Comparison of ENCODE assay signal across 8 cellular contexts in the genomic region with DNA sequence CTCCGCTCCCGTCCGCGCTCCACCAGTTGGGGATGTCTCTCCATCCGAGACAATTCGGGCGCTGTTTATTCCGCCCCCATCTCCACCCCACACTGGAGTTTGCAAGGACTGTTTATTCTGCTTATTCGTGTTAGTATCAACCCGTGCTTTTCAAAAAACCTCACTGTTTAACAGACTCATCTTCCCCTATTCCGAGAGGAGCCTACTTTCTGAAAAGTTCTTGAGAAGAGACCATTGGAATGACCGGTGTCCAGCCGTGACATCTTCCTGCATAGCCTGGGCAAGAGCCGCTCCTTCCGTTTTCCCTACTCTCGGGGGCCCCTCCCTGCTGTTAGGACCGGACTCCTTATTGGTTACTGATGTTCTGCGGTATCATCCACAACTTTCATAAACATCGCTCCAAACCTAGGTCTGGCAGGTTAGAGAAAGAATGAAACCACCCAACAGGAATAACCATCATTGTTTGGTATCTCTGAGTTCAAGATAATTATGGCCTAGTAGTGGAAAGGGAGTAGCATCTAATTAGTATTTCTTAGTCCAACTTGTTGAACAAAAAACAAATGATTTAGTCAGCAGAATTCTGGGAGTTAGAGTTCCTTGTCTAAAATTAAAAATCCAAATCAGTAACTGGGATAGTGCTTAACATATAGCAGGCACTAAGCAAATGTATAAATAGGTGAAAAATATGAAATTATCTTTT. TPM values are rescaled to one million over a fixed set of nuclear protein-coding genes. Genes with fewer than 3 reads are reported as not detected.
DNase-seq lines count a peak whose midpoint lies in the region; ATAC-seq and TF ChIP-seq lines count a peak whose summit lies in the region.

No MANE protein-coding gene starts in this region.

- H3K27ac ChIP-seq in endodermal cell (ENCODE audit: low read depth, low read length) (peak overlapping the region; percentile 78), lung (ENCODE audit: low read depth in 1 of 2, low read length in 1 of 2) (peak overlapping the region; percentile 99)

- peak overlapping the region; percentile 97 for H3K27ac Mint-ChIP-seq in activated CD4-positive, alpha-beta memory T cell treated with anti-CD3 and anti-CD28 coated beads for 36 hours
- H3K27ac Mint-ChIP-seq in endodermal cell = peak overlapping the region; percentile 99

- H3K4me1 ChIP-seq in endodermal cell (ENCODE audit: control insufficient read depth, insufficient read depth, low read length) (no peaks in the 10 kb centered on the region), lung (ENCODE audit: control insufficient read depth in 2 of 2, insufficient read depth in 2 of 2, low read length in 2 of 2) (peaks cover 4 to 8% of the 10 kb centered on the region in 2 donors)

- no peaks in the 10 kb centered on the region for H3K36me3 Mint-ChIP-seq in activated CD4-positive, alpha-beta memory T cell treated with anti-CD3 and anti-CD28 coated beads for 36 hours
- H3K36me3 Mint-ChIP-seq in endodermal cell (ENCODE audit: low read depth) = no peaks in the 10 kb centered on the region

- intact Hi-C loops in activated CD4-positive, alpha-beta memory T cell treated with anti-CD3 and anti-CD28 coated beads for 36 hours (cut with micrococcal nuclease) = loop anchor here (2.0 to 5.0 kb wide), 3 partner anchors 186 to 800 kb away; a partner anchor contains a TSS

- no peaks in the 10 kb centered on the region for H3K27me3 ChIP-seq in endodermal cell (ENCODE audit: control insufficient read depth, insufficient read depth, low read length, poor library complexity, severe bottlenecking)
- no peaks in the 10 kb centered on the region for H3K27me3 ChIP-seq in lung (ENCODE audit: control insufficient read depth, insufficient read depth)

- H3K9me3 Mint-ChIP-seq in activated CD4-positive, alpha-beta memory T cell treated with anti-CD3 and anti-CD28 coated beads for 36 hours = no peaks in the 10 kb centered on the region
- H3K9me3 Mint-ChIP-seq in endodermal cell = no peaks in the 10 kb centered on the region

- H3K9me3 ChIP-seq in endodermal cell (ENCODE audit: control insufficient read depth, low read length) (no peaks in the 10 kb centered on the region), lung (ENCODE audit: control insufficient read depth in 2 of 2, insufficient read depth in 1 of 2, low read length in 1 of 2) (no peaks in the 10 kb centered on the region)

- H3K4me3 ChIP-seq in AG09309 (ENCODE audit: control insufficient read depth, low read depth, low read length) (peak overlapping the region; percentile 86), endodermal cell (ENCODE audit: low read length) (peak overlapping the region; percentile 97), lung (peak overlapping the region; percentile 81)

- ATAC-seq in GM18517 (IDR thresholded peaks at IDR 0.05; ENCODE audit: unreplicated experiment) (peak; percentile 7), HG03196 (IDR thresholded peaks at IDR 0.05; ENCODE audit: unreplicated experiment) (peak; percentile 38), lung (ENCODE audit: insufficient read depth, low FRiP score) (peak; percentile 83)

- 0 to 1% methylated on average over 10 to 19 of the region's 19 CpGs for WGBS in endodermal cell (ENCODE audit: insufficient coverage in 1 of 2, insufficient read length in 1 of 2), 2 experiments
- WGBS in lung, 2 donors = 0 to 1% methylated on average over 16 to 19 of the region's 19 CpGs

- CTCF ChIA-PET in activated CD4-positive, alpha-beta memory T cell treated with anti-CD3 and anti-CD28 coated beads for 36 hours (lab: Charles Lee) = interaction anchor here (1.0 kb wide), 1 partner anchor 55 kb away, joined by 8 read pairs; a partner anchor contains a TSS

- TF ChIP-seq CTCF in AG09309 (IDR thresholded peaks at IDR 0.05; ENCODE audit: control insufficient read depth, insufficient read depth, low read depth, low read length, missing control alignments) (no peak), endodermal cell (conservative IDR thresholded peaks at IDR 0.05) (no peak), lung (IDR thresholded peaks at IDR 0.05; ENCODE audit: control extremely low read depth, extremely low read depth) (no peak)

- no peaks in the 10 kb centered on the region for H3K27me3 Mint-ChIP-seq in activated CD4-positive, alpha-beta memory T cell treated with anti-CD3 and anti-CD28 coated beads for 36 hours
- H3K27me3 Mint-ChIP-seq in endodermal cell (ENCODE audit: insufficient read depth) = peaks cover 3% of the 10 kb centered on the region

- POLR2A ChIA-PET in activated CD4-positive, alpha-beta memory T cell treated with anti-CD3 and anti-CD28 coated beads for 36 hours (lab: Charles Lee) = interaction anchor here (3.1 kb wide), 1 partner anchor 55 kb away, joined by 14 read pairs; a partner anchor contains a TSS

- peak overlapping the region; percentile 77 for H3K9ac ChIP-seq in endodermal cell (ENCODE audit: extremely low read depth, low read length, poor library complexity, severe bottlenecking)

- DNase-seq in AG09309 (ENCODE audit: low read depth) = peak; percentile 46
- peak; percentile 55 for DNase-seq in NCI-H510A (lab: John Stamatoyannopoulos, UW)
- peak; percentile 64 for DNase-seq in activated CD4-positive, alpha-beta memory T cell treated with anti-CD3 and anti-CD28 coated beads for 36 hours
- DNase-seq in endodermal cell = peak; percentile 88
- peak; percentile 82 for DNase-seq in lung (ENCODE audit: low spot score)
- peak; percentile 7 for DNase-seq in stimulated activated CD8-positive, alpha-beta memory T cell treated with anti-CD3 and anti-CD28 coated beads, Interleukin-12 subunit alpha, Interleukin-12 subunit beta, amount 100 ng/mL, for 24 hours (ENCODE audit: extremely low read depth)

- peaks cover 28% of the 10 kb centered on the region for H3K4me1 Mint-ChIP-seq in activated CD4-positive, alpha-beta memory T cell treated with anti-CD3 and anti-CD28 coated beads for 36 hours (ENCODE audit: low read depth)
- H3K4me1 Mint-ChIP-seq in endodermal cell = peaks cover 4% of the 10 kb centered on the region

- H3K36me3 ChIP-seq in endodermal cell (ENCODE audit: control insufficient read depth, insufficient read depth, low read length) (peaks cover 6% of the 10 kb centered on the region), lung (ENCODE audit: control insufficient read depth in 2 of 2, insufficient read depth in 2 of 2, low read length in 2 of 2) (peaks cover under 1 to 3% of the 10 kb centered on the region in 2 donors)

- peak overlapping the region; percentile 95 for H3K4me3 Mint-ChIP-seq in activated CD4-positive, alpha-beta memory T cell treated with anti-CD3 and anti-CD28 coated beads for 36 hours
- peak overlapping the region; percentile 90 for H3K4me3 Mint-ChIP-seq in endodermal cell

RNA-seq across cellular contexts. Expression of a gene that starts 0.8 kb away (rescaled TPM):
- total RNA-seq in activated CD4-positive, alpha-beta memory T cell treated with anti-CD3 and anti-CD28 coated beads for 36 hours = 10 to 100 TPM; 40.8 to 46.8 TPM
- total RNA-seq in endodermal cell (10 to 100 TPM; 37.4 to 38.5 TPM), lung (10 to 100 TPM; 39.3 to 83.6 TPM)
- 43.5 TPM for polyA plus RNA-seq in endodermal cell (2013, experiment 1 of 2)
- 51.4 TPM for polyA plus RNA-seq in endodermal cell (2013, experiment 2 of 2)
- 10 to 100 TPM; 33.6 to 40.7 TPM for polyA plus RNA-seq in lung

RNA-seq across cellular contexts. Expression of a gene that starts 34.6 kb away (rescaled TPM):
- total RNA-seq in activated CD4-positive, alpha-beta memory T cell treated with anti-CD3 and anti-CD28 coated beads for 36 hours = not detected
- not detected for total RNA-seq in endodermal cell
- 0.36 TPM for polyA plus RNA-seq in endodermal cell (2013, experiment 1 of 2)
- polyA plus RNA-seq in endodermal cell (2013, experiment 2 of 2) = not detected
- total RNA-seq in lung = under 1 TPM; 0.06 TPM
- polyA plus RNA-seq in lung = under 1 TPM in 1 of 2 donors, not detected in 1; 0.01 TPM

RNA-seq across cellular contexts. Expression of a gene that starts 55.2 kb away (rescaled TPM):
- total RNA-seq in activated CD4-positive, alpha-beta memory T cell treated with anti-CD3 and anti-CD28 coated beads for 36 hours = 10 to 100 TPM; 57.0 to 63.5 TPM
- 10 to 100 TPM; 45.0 to 47.3 TPM for total RNA-seq in endodermal cell
- polyA plus RNA-seq in endodermal cell (2013, experiment 1 of 2) = 43.3 TPM
- 38.3 TPM for polyA plus RNA-seq in endodermal cell (2013, experiment 2 of 2)
- 10 to 100 TPM; 27.5 to 32.1 TPM for total RNA-seq in lung
- polyA plus RNA-seq in lung = 10 to 100 TPM; 26.8 to 38.3 TPM

Comparison
In these comparisons a context has a peak if more than half of its experiments do, and no peak if none do; other contexts are left out.
1. Peak in every context shown above with its lines: DNase-seq, ATAC-seq, H3K4me3 ChIP-seq and H3K27ac ChIP-seq.
2. DNase-seq: peak in every context shown above with its lines; median percentile 88 in endodermal cell; 82 in lung; 64 in activated CD4-positive, alpha-beta memory T cell treated with anti-CD3 and anti-CD28 coated beads for 36 hours; 55 in NCI-H510A; 46 in AG09309; 7 in stimulated activated CD8-positive, alpha-beta memory T cell treated with anti-CD3 and anti-CD28 coated beads, Interleukin-12 subunit alpha, Interleukin-12 subunit beta, amount 100 ng/mL, for 24 hours.
3. ATAC-seq: peak in every context shown above with its lines; median percentile 83 in lung; 38 in HG03196; 7 in GM18517.